ENCODE assay signal across 9 cellular contexts in the genomic region with DNA sequence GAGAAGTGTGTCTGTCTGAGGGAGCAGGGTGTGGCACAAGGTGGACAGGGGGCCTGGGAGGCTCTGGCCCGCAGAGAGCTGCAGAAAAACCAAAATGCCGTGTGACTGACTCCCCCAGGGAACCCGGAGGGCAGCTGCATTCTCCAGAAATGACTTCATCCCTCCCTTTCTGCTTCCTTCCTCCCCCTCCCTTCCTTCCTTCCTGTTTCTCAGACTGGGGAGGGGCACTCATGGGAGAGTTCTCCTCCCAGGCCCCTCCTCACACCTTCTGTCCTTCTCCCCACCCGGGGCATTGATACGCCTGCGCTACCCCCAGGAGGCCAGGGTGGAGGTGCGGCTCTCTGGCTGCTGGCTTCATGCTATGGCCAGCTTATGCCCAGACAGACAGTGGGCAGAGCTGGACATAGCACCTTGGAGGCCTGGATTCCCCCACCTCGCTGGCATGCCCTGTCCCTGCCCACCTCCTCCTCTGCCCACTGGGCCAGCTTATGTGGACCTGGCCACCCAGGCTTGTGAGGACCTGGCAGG. TPM values are rescaled to one million over a fixed set of nuclear protein-coding genes. Genes with fewer than 3 reads are reported as not detected.
A peak's percentile ranks its signal among the peaks of the same experiment; 100 is the strongest.
DNase-seq lines count a peak whose midpoint lies in the region; ATAC-seq and TF ChIP-seq lines count a peak whose summit lies in the region.
"Had no signal": no experiment of that assay in that cellular context is flagged by ENCODE, and none has a peak within 500 bp of the region (broad histone marks: within the 10 kb centered on the region; RNA-seq: fewer than 3 reads in every experiment).

No MANE protein-coding gene starts in this region.

- H3K4me3 ChIP-seq in HFF-Myc (replicated peaks; ENCODE audit: low read depth, low read length) (no peak overlapping the region), right atrium auricular region (no peak overlapping the region), spleen (peak overlapping the region in 3 of 8 donors; percentile 1 to 51 (median 4))

- TF ChIP-seq CTCF in HFF-Myc (IDR thresholded peaks at IDR 0.05; ENCODE audit: low read depth, low read length, missing control alignments) (no peak), right atrium auricular region (IDR thresholded peaks at IDR 0.05) (no peak), spleen (IDR thresholded peaks at IDR 0.05 in 8 of 11, conservative IDR thresholded peaks at IDR 0.05 in 3 of 11) (no peak)

- peak overlapping the region; percentile 57 to 63 for H3K4me3 Mint-ChIP-seq in activated T-cell treated with anti-CD3 and anti-CD28 coated beads, Interleukin-2, amount 50 U/mL, for 72 hours

- DNase-seq in A172 (ENCODE audit: low spot score) (peak; percentile 98), HFF-Myc (ENCODE audit: extremely low read depth, low read depth) (peak; percentile 66), right atrium auricular region (ENCODE audit: low spot score) (no peak), spleen (peak; percentile 88), COR-L47 (lab: John Stamatoyannopoulos, UW) (no peak)
- DNase-seq in activated T-cell treated with anti-CD3 and anti-CD28 coated beads, Interleukin-2, amount 50 U/mL, for 72 hours, result no peak
- no peak for DNase-seq in stimulated activated CD4-positive, alpha-beta T cell treated with anti-CD3 and anti-CD28 coated beads, Interleukin-12 subunit alpha, Interleukin-12 subunit beta, amount 100 ng/mL, for 4 hours

- H3K9me3 ChIP-seq in right atrium auricular region (no peaks in the 10 kb centered on the region), spleen (no peaks in the 10 kb centered on the region)

- H3K27ac ChIP-seq in right atrium auricular region, result peak overlapping the region; percentile 80 to 89
- H3K27ac ChIP-seq in spleen, result peak overlapping the region; percentile 78 to 96 (median 92)

- H3K4me1 ChIP-seq in right atrium auricular region, result peaks cover 0 to 93% of the 10 kb centered on the region in 2 donors
- H3K4me1 ChIP-seq in spleen, result peaks cover 84 to 100% (median 100%) of the 10 kb centered on the region in 6 donors

- intact Hi-C loops in spleen (cut with DNase I; ENCODE audit: low total_unique reads), result no loop called here

- ATAC-seq in activated T-cell treated with anti-CD3 and anti-CD28 coated beads, Interleukin-2, amount 50 U/mL, for 72 hours (replicated peaks in 1 of 2), result no peak
- ATAC-seq in HG03280 (IDR thresholded peaks at IDR 0.05; ENCODE audit: unreplicated experiment), result no peak

- no peaks in the 10 kb centered on the region for H3K9me3 Mint-ChIP-seq in activated T-cell treated with anti-CD3 and anti-CD28 coated beads, Interleukin-2, amount 50 U/mL, for 72 hours

- H3K27me3 ChIP-seq in right atrium auricular region (no peaks in the 10 kb centered on the region), spleen (replicated peaks in 1 of 7) (no peaks in the 10 kb centered on the region)

- H3K27ac Mint-ChIP-seq in activated T-cell treated with anti-CD3 and anti-CD28 coated beads, Interleukin-2, amount 50 U/mL, for 72 hours, result peak overlapping the region; percentile 51

- H3K27me3 Mint-ChIP-seq in activated T-cell treated with anti-CD3 and anti-CD28 coated beads, Interleukin-2, amount 50 U/mL, for 72 hours (ENCODE audit: low read depth), result no peaks in the 10 kb centered on the region

- H3K36me3 Mint-ChIP-seq in activated T-cell treated with anti-CD3 and anti-CD28 coated beads, Interleukin-2, amount 50 U/mL, for 72 hours (ENCODE audit: insufficient read depth in 2 of 2), result no peaks in the 10 kb centered on the region

- H3K4me1 Mint-ChIP-seq in activated T-cell treated with anti-CD3 and anti-CD28 coated beads, Interleukin-2, amount 50 U/mL, for 72 hours (ENCODE audit: low read depth), result peaks cover 61% of the 10 kb centered on the region

- TF ChIP-seq POLR2A in spleen (IDR thresholded peaks at IDR 0.05), result no peak

- WGBS in spleen, 5 donors, result 15 to 40% (median 23%) methylated on average over 8 of the region's 8 CpGs

- H3K36me3 ChIP-seq in right atrium auricular region, result peaks cover 47% of the 10 kb centered on the region
- H3K36me3 ChIP-seq in spleen, result peaks cover 0 to 81% (median 6%) of the 10 kb centered on the region in 6 donors

RNA-seq across cellular contexts. Expression of a gene that starts 8.2 kb away (rescaled TPM):
- 0.45 and 0.84 TPM in 2 replicates for total RNA-seq in A172 (2014; rRNA removed; shearing (Covaris generic))
- not detected for total RNA-seq in activated T-cell treated with anti-CD3 and anti-CD28 coated beads, Interleukin-2, amount 50 U/mL, for 72 hours
- total RNA-seq in right atrium auricular region (under 1 TPM in 1 of 2 donors, not detected in 1; 0.24 TPM), spleen (under 1 TPM in 3 of 7 donors, not detected in 4; 0.22 to 0.79 (median 0.23) TPM)
- 1 to 10 TPM in 1 of 3 donors, under 1 TPM in 2; 0.09 to 1.9 (median 0.26) TPM for polyA plus RNA-seq in spleen
- total RNA-seq: dermis microvascular lymphatic vessel endothelial cell had no signal

RNA-seq across cellular contexts. Expression of a gene that starts 37.5 kb away (rescaled TPM):
- 6.2 and 13.8 TPM in 2 replicates for total RNA-seq in A172 (2014; rRNA removed; shearing (Covaris generic))
- total RNA-seq in activated T-cell treated with anti-CD3 and anti-CD28 coated beads, Interleukin-2, amount 50 U/mL, for 72 hours, result 10 to 100 TPM in 1 of 2 donors, 1 to 10 TPM in 1; 6.4 to 10.3 TPM
- total RNA-seq in right atrium auricular region, result 10 to 100 TPM; 80.2 to 91.7 TPM
- total RNA-seq in spleen, result 100 to 1,000 TPM in 3 of 7 donors, 10 to 100 TPM in 4; 62.5 to 190 (median 76.3) TPM
- 100 to 1,000 TPM in 2 of 3 donors, 10 to 100 TPM in 1; 76.1 to 437 (median 328) TPM for polyA plus RNA-seq in spleen

Comparison
In these comparisons a context has a peak if more than half of its experiments do, and no peak if none do; other contexts are left out.
1. DNase-seq: peak in A172 (single experiment), HFF-Myc (single experiment) and spleen (single experiment); none in activated T-cell treated with anti-CD3 and anti-CD28 coated beads, Interleukin-2, amount 50 U/mL, for 72 hours (0 of 2), right atrium auricular region (single experiment), stimulated activated CD4-positive, alpha-beta T cell treated with anti-CD3 and anti-CD28 coated beads, Interleukin-12 subunit alpha, Interleukin-12 subunit beta, amount 100 ng/mL, for 4 hours (single experiment) and COR-L47 (single experiment).